In the genomic region with DNA sequence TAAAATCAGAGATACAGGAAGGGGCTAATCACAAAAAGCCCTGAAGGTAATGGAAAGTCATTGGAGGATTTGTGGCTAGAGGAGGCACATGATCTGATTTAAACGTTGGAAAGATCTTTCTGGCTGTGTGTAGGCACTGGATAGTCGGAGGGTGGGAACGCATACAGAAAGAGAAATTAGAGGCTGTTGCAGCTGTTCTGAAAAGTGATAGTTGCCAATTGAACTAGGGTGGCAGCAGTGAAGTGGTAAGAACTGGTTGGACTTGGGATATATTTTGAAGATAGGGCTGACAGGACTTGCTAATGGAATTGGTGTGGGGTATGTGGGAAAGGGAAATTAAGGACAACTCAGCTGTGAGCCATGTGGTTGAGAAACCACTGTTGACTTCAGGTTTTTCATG, we compare ENCODE assay signal across 1 cellular context.
TF ChIP-seq lines count a peak whose summit lies in the region.

No MANE protein-coding gene starts in this region.

TF ChIP-seq in GM23338, 12 proteins besides CTCF, POLR2A, EP300 and RAD21 (continued from another document):
- TF ChIP-seq, protein P1, sequence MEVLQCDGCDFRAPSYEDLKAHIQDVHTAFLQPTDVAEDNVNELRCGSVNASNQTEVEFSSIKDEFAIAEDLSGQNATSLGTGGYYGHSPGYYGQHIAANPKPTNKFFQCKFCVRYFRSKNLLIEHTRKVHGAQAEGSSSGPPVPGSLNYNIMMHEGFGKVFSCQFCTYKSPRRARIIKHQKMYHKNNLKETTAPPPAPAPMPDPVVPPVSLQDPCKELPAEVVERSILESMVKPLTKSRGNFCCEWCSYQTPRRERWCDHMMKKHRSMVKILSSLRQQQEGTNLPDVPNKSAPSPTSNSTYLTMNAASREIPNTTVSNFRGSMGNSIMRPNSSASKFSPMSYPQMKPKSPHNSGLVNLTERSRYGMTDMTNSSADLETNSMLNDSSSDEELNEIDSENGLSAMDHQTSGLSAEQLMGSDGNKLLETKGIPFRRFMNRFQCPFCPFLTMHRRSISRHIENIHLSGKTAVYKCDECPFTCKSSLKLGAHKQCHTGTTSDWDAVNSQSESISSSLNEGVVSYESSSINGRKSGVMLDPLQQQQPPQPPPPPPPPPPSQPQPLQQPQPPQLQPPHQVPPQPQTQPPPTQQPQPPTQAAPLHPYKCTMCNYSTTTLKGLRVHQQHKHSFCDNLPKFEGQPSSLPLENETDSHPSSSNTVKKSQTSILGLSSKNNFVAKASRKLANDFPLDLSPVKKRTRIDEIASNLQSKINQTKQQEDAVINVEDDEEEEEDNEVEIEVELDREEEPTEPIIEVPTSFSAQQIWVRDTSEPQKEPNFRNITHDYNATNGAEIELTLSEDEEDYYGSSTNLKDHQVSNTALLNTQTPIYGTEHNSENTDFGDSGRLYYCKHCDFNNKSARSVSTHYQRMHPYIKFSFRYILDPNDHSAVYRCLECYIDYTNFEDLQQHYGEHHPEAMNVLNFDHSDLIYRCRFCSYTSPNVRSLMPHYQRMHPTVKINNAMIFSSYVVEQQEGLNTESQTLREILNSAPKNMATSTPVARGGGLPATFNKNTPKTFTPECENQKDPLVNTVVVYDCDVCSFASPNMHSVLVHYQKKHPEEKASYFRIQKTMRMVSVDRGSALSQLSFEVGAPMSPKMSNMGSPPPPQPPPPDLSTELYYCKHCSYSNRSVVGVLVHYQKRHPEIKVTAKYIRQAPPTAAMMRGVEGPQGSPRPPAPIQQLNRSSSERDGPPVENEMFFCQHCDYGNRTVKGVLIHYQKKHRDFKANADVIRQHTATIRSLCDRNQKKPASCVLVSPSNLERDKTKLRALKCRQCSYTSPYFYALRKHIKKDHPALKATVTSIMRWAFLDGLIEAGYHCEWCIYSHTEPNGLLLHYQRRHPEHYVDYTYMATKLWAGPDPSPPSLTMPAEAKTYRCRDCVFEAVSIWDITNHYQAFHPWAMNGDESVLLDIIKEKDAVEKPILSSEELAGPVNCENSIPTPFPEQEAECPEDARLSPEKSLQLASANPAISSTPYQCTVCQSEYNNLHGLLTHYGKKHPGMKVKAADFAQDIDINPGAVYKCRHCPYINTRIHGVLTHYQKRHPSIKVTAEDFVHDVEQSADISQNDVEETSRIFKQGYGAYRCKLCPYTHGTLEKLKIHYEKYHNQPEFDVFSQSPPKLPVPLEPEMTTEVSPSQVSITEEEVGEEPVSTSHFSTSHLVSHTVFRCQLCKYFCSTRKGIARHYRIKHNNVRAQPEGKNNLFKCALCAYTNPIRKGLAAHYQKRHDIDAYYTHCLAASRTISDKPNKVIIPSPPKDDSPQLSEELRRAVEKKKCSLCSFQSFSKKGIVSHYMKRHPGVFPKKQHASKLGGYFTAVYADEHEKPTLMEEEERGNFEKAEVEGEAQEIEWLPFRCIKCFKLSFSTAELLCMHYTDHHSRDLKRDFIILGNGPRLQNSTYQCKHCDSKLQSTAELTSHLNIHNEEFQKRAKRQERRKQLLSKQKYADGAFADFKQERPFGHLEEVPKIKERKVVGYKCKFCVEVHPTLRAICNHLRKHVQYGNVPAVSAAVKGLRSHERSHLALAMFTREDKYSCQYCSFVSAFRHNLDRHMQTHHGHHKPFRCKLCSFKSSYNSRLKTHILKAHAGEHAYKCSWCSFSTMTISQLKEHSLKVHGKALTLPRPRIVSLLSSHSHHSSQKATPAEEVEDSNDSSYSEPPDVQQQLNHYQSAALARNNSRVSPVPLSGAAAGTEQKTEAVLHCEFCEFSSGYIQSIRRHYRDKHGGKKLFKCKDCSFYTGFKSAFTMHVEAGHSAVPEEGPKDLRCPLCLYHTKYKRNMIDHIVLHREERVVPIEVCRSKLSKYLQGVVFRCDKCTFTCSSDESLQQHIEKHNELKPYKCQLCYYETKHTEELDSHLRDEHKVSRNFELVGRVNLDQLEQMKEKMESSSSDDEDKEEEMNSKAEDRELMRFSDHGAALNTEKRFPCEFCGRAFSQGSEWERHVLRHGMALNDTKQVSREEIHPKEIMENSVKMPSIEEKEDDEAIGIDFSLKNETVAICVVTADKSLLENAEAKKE (CRISPR knock-in tag; IDR thresholded peaks at IDR 0.05): no peak
- TF ChIP-seq STAT1 (IDR thresholded peaks at IDR 0.05; ENCODE audit: unreplicated experiment): no peak
- TF ChIP-seq POLR2AphosphoS5 (IDR thresholded peaks at IDR 0.05; ENCODE audit: low read depth): no peak
